Comparison of ENCODE assay signal across 14 cellular contexts in the genomic region with DNA sequence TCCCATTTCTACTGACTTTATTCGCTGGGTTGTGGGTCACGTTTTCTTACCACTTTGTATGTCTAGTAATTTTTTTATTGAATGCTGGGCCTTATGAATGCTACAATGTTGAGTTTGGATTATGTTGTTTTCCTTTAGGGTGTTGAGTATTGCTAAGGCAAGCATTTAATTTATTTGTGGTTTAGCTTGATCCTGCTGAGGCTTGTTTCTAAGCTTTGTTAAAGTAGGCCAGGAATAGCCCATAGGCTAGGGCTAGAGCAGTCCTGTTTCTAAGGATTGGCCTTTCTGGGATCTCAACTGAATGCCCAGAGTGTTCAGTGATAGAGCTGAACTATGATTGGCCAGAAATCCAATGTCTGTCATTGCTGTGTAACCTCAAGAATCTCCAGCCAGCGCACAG. TPM values are rescaled to one million over a fixed set of nuclear protein-coding genes. Genes with fewer than 3 reads are reported as not detected.
DNase-seq lines count a peak whose midpoint lies in the region; ATAC-seq, FAIRE-seq and TF ChIP-seq lines count a peak whose summit lies in the region.
"Had no signal": no experiment of that assay in that cellular context is flagged by ENCODE, and none has a peak within 500 bp of the region (broad histone marks: within the 10 kb centered on the region; RNA-seq: fewer than 3 reads in every experiment).

No MANE protein-coding gene starts in this region.

- TF ChIP-seq POLR2A in H1 (IDR thresholded peaks at IDR 0.05; ENCODE audit: control extremely low read depth in 1 of 2, low read depth in 2 of 2, low read length in 2 of 2) (no peak), esophagus squamous epithelium (IDR thresholded peaks at IDR 0.05) (no peak)

- H3K36me3 ChIP-seq in H1 (ENCODE audit: control insufficient read depth in 2 of 4, insufficient read depth in 4 of 4, low read length in 3 of 4) = no peaks in the 10 kb centered on the region
- H3K36me3 ChIP-seq in esophagus squamous epithelium = no peaks in the 10 kb centered on the region
- no peaks in the 10 kb centered on the region for H3K36me3 ChIP-seq in aorta (ENCODE audit: control insufficient read depth in 1 of 2, insufficient read depth in 2 of 2, low read length in 1 of 2)
- H3K36me3 ChIP-seq: BLaER1 had no signal

- no peak overlapping the region for H2AFZ ChIP-seq in H1 (ENCODE audit: low read length)

- H3K23ac ChIP-seq in H1 (ENCODE audit: insufficient read length) = no peak overlapping the region

- intact Hi-C loops in esophagus squamous epithelium (cut with DNase I) (no loop called here), aorta (cut with DNase I) (no loop called here)

- H4K91ac ChIP-seq in H1 (replicated peaks; ENCODE audit: insufficient read length, low read length) = no peak overlapping the region

- no peak for FAIRE-seq in H1 (lab: Jason Lieb, UNC)
- FAIRE-seq: GM12892 had no signal

- no peaks in the 10 kb centered on the region for H3K27me3 ChIP-seq in H1 (replicated peaks in 1 of 4; ENCODE audit: control insufficient read depth in 3 of 4, extremely low read depth in 1 of 4, insufficient read depth in 3 of 4, low read length in 3 of 4)
- H3K27me3 ChIP-seq in esophagus squamous epithelium = no peaks in the 10 kb centered on the region
- H3K27me3 ChIP-seq in aorta (ENCODE audit: control insufficient read depth in 1 of 2, insufficient read depth in 2 of 2, low read length in 1 of 2) = peaks cover 0 to 2% of the 10 kb centered on the region in 2 donors
- H3K27me3 ChIP-seq: BLaER1 had no signal

- H3K9me3 ChIP-seq in H1 (ENCODE audit: insufficient read depth in 2 of 2, low read depth in 1 of 2, low read length in 1 of 2) (no peaks in the 10 kb centered on the region), esophagus squamous epithelium (no peaks in the 10 kb centered on the region), aorta (ENCODE audit: control insufficient read depth, low read length) (no peaks in the 10 kb centered on the region)
- H3K9me3 ChIP-seq: BLaER1, Caco-2 had no signal

- H3K4me3 ChIP-seq in H1 (ENCODE audit: extremely low read depth in 1 of 4, insufficient read depth in 2 of 4, low read depth in 3 of 4, low read length in 4 of 4) (no peak overlapping the region), esophagus squamous epithelium (no peak overlapping the region), aorta (ENCODE audit: low read length in 2 of 2) (no peak overlapping the region)
- H3K4me3 ChIP-seq: BLaER1 had no signal

- H3K4me1 ChIP-seq in H1 (replicated peaks in 1 of 4; ENCODE audit: control insufficient read depth in 3 of 4, insufficient read depth in 4 of 4, low read length in 3 of 4) (no peaks in the 10 kb centered on the region), esophagus squamous epithelium (peaks cover 4 to 39% (median 6%) of the 10 kb centered on the region in 3 donors), aorta (ENCODE audit: control insufficient read depth in 1 of 2, insufficient read depth in 2 of 2, low read length in 2 of 2) (no peaks in the 10 kb centered on the region)
- H3K4me1 ChIP-seq: BLaER1, Caco-2 had no signal

- DNase-seq in RWPE1 (ENCODE audit: low spot score) = no peak
- DNase-seq in H1 (ENCODE audit: low read depth in 1 of 2, low spot score in 2 of 2) = no peak
- DNase-seq in esophagus squamous epithelium (lab: John Stamatoyannopoulos, UW) = no peak
- no peak for DNase-seq in aorta
- DNase-seq in GM19238 (ENCODE audit: insufficient read length, low spot score) = no peak
- DNase-seq: AML-193; Caco-2; CD8-positive, alpha-beta memory T cell; DND-41; GDM1; H7 had no signal

- no peak overlapping the region for H2BK12ac ChIP-seq in H1 (ENCODE audit: low read depth, low read length)

- TF ChIP-seq CTCF in RWPE1 (conservative IDR thresholded peaks at IDR 0.05; ENCODE audit: low read depth) (no peak), H1 (IDR thresholded peaks at IDR 0.05; ENCODE audit: control extremely low read depth in 1 of 3, insufficient read depth in 1 of 3, low read depth in 1 of 3, low read length in 3 of 3) (no peak), esophagus squamous epithelium (IDR thresholded peaks at IDR 0.05) (no peak)

- no peak overlapping the region for H4K8ac ChIP-seq in H1 (ENCODE audit: extremely low read depth, insufficient read depth, low read length)

- TF ChIP-seq EP300 in H1 (IDR thresholded peaks at IDR 0.05; ENCODE audit: borderline replicate concordance in 1 of 2, low read depth in 2 of 2, low read length in 2 of 2) = no peak

- H3K79me1 ChIP-seq in H1 (ENCODE audit: low read depth, low read length) = no peaks in the 10 kb centered on the region

- H2BK20ac ChIP-seq in H1 (ENCODE audit: low read length) = no peak overlapping the region

- no peak for TF ChIP-seq RAD21 in H1 (IDR thresholded peaks at IDR 0.05 in 1 of 2, conservative IDR thresholded peaks at IDR 0.05 in 1 of 2; ENCODE audit: low read depth in 2 of 2, low read length in 2 of 2)

- H3K4me2 ChIP-seq in H1 (ENCODE audit: insufficient read depth in 1 of 2, low read depth in 2 of 2, low read length in 2 of 2) = no peak overlapping the region
- H3K4me2 ChIP-seq: BLaER1 had no signal

- no peaks in the 10 kb centered on the region for H3K23me2 ChIP-seq in H1 (ENCODE audit: low read depth, low read length)

- CTCF ChIA-PET in RWPE1 (lab: Yijun Ruan, JAX) = no interaction called here
- CTCF ChIA-PET in H1 (lab: Charles Lee; ENCODE audit: partially characterized antibody) = interaction anchor here (1.4 to 1.9 kb wide), 3 partner anchors 64 to 182 kb away, joined by 3 to 8 read pairs (median 6); no protein-coding TSS in a partner anchor

- peak overlapping the region; percentile 77 for H3K27ac ChIP-seq in RWPE1
- H3K27ac ChIP-seq in H1 (ENCODE audit: low read depth, low read length) = no peak overlapping the region
- peak overlapping the region in 3 of 4 donors; percentile 50 to 72 (median 70) for H3K27ac ChIP-seq in esophagus squamous epithelium
- no peak overlapping the region for H3K27ac ChIP-seq in aorta (ENCODE audit: low read depth in 1 of 2, low read length in 2 of 2)
- H3K27ac ChIP-seq: BLaER1 had no signal

- no peak overlapping the region for H2BK15ac ChIP-seq in H1 (ENCODE audit: low read length)

- H2AK5ac ChIP-seq in H1 (ENCODE audit: low read depth, low read length) = no peak overlapping the region

- H3K9ac ChIP-seq in H1 (replicated peaks in 1 of 4; ENCODE audit: extremely low read depth in 1 of 4, low read depth in 3 of 4, low read length in 3 of 4) = no peak overlapping the region
- H3K9ac ChIP-seq: BLaER1 had no signal

- H2BK5ac ChIP-seq in H1 (ENCODE audit: low read depth, low read length) = no peak overlapping the region

- no peak overlapping the region for H3K14ac ChIP-seq in H1 (ENCODE audit: insufficient read length)

- H3K18ac ChIP-seq in H1 (ENCODE audit: extremely low read depth, low read length) = no peak overlapping the region

- H3K56ac ChIP-seq in H1 (replicated peaks; ENCODE audit: insufficient read length, low read depth, low read length) = no peak overlapping the region

- H2BK120ac ChIP-seq in H1 (replicated peaks; ENCODE audit: low read depth, low read length) = peak overlapping the region; percentile 50

- POLR2A ChIA-PET in RWPE1 (lab: Yijun Ruan, JAX; ENCODE audit: low non-redundant PET) = no interaction called here
- POLR2A ChIA-PET in H1 (lab: Charles Lee; ENCODE audit: partially characterized antibody) = interaction anchor here (0.7 kb wide), 1 partner anchor 65 kb away, joined by 3 read pairs; no protein-coding TSS in a partner anchor

- 93% methylated on average over 3 of the region's 3 CpGs; no CpG with 5 or more reads in 1 of the 2 experiments for WGBS in H1 (ENCODE audit: extremely low coverage in 1 of 2, insufficient coverage in 1 of 2, insufficient read length in 1 of 2, insufficient replicate concordance in 2 of 2, low coverage in 1 of 2, low lambda C conversion rate in 2 of 2, missing lambda C conversion rate in 1 of 2), 2 experiments
- WGBS in esophagus squamous epithelium, 2 donors = 29 to 50% methylated on average over 2 to 3 of the region's 3 CpGs
- 94 to 99% methylated on average over 3 of the region's 3 CpGs for WGBS in aorta, 2 donors

- ATAC-seq in GM18511 (IDR thresholded peaks at IDR 0.05; ENCODE audit: unreplicated experiment) (no peak), aorta (ENCODE audit: low FRiP score) (no peak)

- no peaks in the 10 kb centered on the region for H4K20me1 ChIP-seq in H1 (replicated peaks in 1 of 2; ENCODE audit: control insufficient read depth in 1 of 2, insufficient read depth in 2 of 2, low read length in 2 of 2)
- H4K20me1 ChIP-seq: BLaER1 had no signal

- H3K4ac ChIP-seq in H1 (replicated peaks; ENCODE audit: insufficient read length, low read depth, low read length) = no peak overlapping the region

- H3K79me2 ChIP-seq in H1 (ENCODE audit: control insufficient read depth in 1 of 2, insufficient read depth in 2 of 2, low read length in 2 of 2) = no peaks in the 10 kb centered on the region

- H4K5ac ChIP-seq in H1 (ENCODE audit: insufficient read length, low read depth, low read length) = no peak overlapping the region

TF ChIP-seq in H1, 55 proteins besides CTCF, POLR2A, EP300 and RAD21 (continues in another document):
- TF ChIP-seq SP1 (IDR thresholded peaks at IDR 0.05; ENCODE audit: low read depth, low read length) = no peak
- TF ChIP-seq POLR2AphosphoS5 (IDR thresholded peaks at IDR 0.05; ENCODE audit: low read depth, low read length) = no peak
- TF ChIP-seq TAF7 (optimal IDR thresholded peaks at IDR 0.05; ENCODE audit: borderline replicate concordance, low read depth, low read length) = no peak
- no peak for TF ChIP-seq YY1 (IDR thresholded peaks at IDR 0.05; ENCODE audit: low read depth, low read length)
- no peak for TF ChIP-seq GABPA (IDR thresholded peaks at IDR 0.05; ENCODE audit: borderline replicate concordance, insufficient read depth, low read length)
- TF ChIP-seq TEAD4 (IDR thresholded peaks at IDR 0.05; ENCODE audit: low read depth, low read length) = no peak
- TF ChIP-seq KDM5A (IDR thresholded peaks at IDR 0.05; ENCODE audit: low read length) = no peak

RNA-seq across cellular contexts. Expression of a gene that starts 56.1 kb away (rescaled TPM):
- 18.6 and 22.6 TPM in 2 replicates for total RNA-seq in H1 (2021; fragmentation: NEBNext Ultra II Directional; extraction: Animal tissue kit (Norgen Biotek cat#: 25700))
- 22.8 and 22.9 TPM in 2 replicates for polyA plus RNA-seq in H1 (2011; rRNA removed)
- polyA plus RNA-seq in H1 (2011; cell fraction: cytosol; rRNA removed) = 14.7 TPM
- polyA plus RNA-seq in H1 (2011; cell fraction: nucleus; rRNA removed) = 16.2 TPM
- polyA plus RNA-seq in H1 (2012, experiment 1 of 2) = 12.7 to 13.6 TPM (median 13.0 TPM) in 4 replicates
- polyA plus RNA-seq in H1 (2012, experiment 2 of 2) = 8.1 TPM
- polyA plus RNA-seq in H1 (2013, experiment 1 of 2) = 18.0 TPM
- polyA plus RNA-seq in H1 (2013, experiment 2 of 2) = 23.4 TPM
- 23.1 and 31.5 TPM in 2 replicates for polyA minus RNA-seq in H1 (2011; rRNA and poly(A)+ RNA removed)
- polyA minus RNA-seq in H1 (2011; cell fraction: cytosol; rRNA and poly(A)+ RNA removed) = 26.1 TPM
- 26.4 TPM for polyA minus RNA-seq in H1 (2011; cell fraction: nucleus; rRNA and poly(A)+ RNA removed)
- 10 to 100 TPM in 1 of 4 donors, 1 to 10 TPM in 3; 5.0 to 16.8 (median 8.2) TPM for total RNA-seq in esophagus squamous epithelium
- total RNA-seq in aorta = 10 to 100 TPM; 16.2 to 19.6 TPM
- 1 to 10 TPM; 2.3 to 5.5 TPM for polyA plus RNA-seq in aorta
- polyA plus RNA-seq: CD8-positive, alpha-beta memory T cell had no signal

Comparison
In these comparisons a context has a peak if more than half of its experiments do, and no peak if none do; other contexts are left out.
1. H3K27ac ChIP-seq: peak in RWPE1 (single experiment) and esophagus squamous epithelium (3 of 4); none in H1 (single experiment) and aorta (0 of 2).